1 cellular context compared by ENCODE assay signal in the genomic region with DNA sequence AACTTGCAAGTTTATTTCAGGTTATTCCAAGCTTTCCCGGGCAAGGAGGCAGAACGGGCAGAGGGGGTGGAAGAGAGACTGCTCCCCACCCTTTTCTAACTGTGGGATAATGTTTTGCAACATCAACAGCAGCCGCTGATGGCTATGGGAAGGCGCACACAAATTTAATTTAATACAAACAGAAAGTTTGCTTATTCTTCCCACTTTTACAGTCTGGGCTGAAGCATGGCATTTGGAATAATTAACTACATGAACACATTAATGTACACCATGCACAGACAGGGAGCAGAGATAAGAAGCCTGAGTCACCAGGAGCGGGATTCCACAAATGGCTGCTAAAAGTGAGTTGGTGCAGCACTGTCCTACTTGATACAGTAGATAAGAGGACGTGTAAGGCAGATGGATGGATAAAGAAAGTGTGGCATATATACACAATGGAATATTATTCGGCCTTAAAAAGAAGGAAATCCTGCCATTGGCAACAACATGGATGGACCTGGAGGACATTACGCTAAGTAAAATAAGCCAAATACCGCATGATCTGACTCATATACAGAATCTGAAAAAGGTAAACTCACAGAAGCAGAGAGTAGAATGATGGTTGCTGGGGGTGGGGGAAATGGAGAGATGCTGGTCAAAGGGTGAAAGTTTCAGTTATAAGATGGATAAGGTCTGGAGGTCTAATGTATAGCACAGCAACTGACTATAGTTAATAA.
TF ChIP-seq lines count a peak whose summit lies in the region.

No MANE protein-coding gene starts in this region.

TF ChIP-seq in A549, 52 proteins besides CTCF, POLR2A, EP300 and RAD21 (continued from another document):
- TF ChIP-seq, protein P1, sequence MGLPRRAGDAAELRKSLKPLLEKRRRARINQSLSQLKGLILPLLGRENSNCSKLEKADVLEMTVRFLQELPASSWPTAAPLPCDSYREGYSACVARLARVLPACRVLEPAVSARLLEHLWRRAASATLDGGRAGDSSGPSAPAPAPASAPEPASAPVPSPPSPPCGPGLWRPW (IDR thresholded peaks at IDR 0.05), result no peak
- TF ChIP-seq CEBPB (IDR thresholded peaks at IDR 0.05), result peak; percentile 46 to 90; a peak in 3 of 4 replicates
- no peak for TF ChIP-seq CBX8 (IDR thresholded peaks at IDR 0.05)
- no peak for TF ChIP-seq ZSCAN20 (CRISPR knock-in tag; IDR thresholded peaks at IDR 0.05)
- TF ChIP-seq, protein P2, sequence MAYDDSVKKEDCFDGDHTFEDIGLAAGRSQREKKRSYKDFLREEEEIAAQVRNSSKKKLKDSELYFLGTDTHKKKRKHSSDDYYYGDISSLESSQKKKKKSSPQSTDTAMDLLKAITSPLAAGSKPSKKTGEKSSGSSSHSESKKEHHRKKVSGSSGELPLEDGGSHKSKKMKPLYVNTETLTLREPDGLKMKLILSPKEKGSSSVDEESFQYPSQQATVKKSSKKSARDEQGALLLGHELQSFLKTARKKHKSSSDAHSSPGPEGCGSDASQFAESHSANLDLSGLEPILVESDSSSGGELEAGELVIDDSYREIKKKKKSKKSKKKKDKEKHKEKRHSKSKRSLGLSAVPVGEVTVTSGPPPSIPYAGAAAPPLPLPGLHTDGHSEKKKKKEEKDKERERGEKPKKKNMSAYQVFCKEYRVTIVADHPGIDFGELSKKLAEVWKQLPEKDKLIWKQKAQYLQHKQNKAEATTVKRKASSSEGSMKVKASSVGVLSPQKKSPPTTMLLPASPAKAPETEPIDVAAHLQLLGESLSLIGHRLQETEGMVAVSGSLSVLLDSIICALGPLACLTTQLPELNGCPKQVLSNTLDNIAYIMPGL (CRISPR knock-in tag; IDR thresholded peaks at IDR 0.05; ENCODE audit: borderline replicate concordance), result no peak
- TF ChIP-seq, protein P3, sequence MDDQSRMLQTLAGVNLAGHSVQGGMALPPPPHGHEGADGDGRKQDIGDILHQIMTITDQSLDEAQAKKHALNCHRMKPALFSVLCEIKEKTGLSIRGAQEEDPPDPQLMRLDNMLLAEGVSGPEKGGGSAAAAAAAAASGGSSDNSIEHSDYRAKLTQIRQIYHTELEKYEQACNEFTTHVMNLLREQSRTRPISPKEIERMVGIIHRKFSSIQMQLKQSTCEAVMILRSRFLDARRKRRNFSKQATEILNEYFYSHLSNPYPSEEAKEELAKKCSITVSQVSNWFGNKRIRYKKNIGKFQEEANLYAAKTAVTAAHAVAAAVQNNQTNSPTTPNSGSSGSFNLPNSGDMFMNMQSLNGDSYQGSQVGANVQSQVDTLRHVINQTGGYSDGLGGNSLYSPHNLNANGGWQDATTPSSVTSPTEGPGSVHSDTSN (IDR thresholded peaks at IDR 0.05), result no peak
- TF ChIP-seq, protein P4, sequence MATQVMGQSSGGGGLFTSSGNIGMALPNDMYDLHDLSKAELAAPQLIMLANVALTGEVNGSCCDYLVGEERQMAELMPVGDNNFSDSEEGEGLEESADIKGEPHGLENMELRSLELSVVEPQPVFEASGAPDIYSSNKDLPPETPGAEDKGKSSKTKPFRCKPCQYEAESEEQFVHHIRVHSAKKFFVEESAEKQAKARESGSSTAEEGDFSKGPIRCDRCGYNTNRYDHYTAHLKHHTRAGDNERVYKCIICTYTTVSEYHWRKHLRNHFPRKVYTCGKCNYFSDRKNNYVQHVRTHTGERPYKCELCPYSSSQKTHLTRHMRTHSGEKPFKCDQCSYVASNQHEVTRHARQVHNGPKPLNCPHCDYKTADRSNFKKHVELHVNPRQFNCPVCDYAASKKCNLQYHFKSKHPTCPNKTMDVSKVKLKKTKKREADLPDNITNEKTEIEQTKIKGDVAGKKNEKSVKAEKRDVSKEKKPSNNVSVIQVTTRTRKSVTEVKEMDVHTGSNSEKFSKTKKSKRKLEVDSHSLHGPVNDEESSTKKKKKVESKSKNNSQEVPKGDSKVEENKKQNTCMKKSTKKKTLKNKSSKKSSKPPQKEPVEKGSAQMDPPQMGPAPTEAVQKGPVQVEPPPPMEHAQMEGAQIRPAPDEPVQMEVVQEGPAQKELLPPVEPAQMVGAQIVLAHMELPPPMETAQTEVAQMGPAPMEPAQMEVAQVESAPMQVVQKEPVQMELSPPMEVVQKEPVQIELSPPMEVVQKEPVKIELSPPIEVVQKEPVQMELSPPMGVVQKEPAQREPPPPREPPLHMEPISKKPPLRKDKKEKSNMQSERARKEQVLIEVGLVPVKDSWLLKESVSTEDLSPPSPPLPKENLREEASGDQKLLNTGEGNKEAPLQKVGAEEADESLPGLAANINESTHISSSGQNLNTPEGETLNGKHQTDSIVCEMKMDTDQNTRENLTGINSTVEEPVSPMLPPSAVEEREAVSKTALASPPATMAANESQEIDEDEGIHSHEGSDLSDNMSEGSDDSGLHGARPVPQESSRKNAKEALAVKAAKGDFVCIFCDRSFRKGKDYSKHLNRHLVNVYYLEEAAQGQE (IDR thresholded peaks at IDR 0.05), result no peak
- TF ChIP-seq ESRRA (IDR thresholded peaks at IDR 0.05; ENCODE audit: borderline replicate concordance, low read length), result no peak
- no peak for TF ChIP-seq NR3C1 (IDR thresholded peaks at IDR 0.05)
- TF ChIP-seq, protein P5, sequence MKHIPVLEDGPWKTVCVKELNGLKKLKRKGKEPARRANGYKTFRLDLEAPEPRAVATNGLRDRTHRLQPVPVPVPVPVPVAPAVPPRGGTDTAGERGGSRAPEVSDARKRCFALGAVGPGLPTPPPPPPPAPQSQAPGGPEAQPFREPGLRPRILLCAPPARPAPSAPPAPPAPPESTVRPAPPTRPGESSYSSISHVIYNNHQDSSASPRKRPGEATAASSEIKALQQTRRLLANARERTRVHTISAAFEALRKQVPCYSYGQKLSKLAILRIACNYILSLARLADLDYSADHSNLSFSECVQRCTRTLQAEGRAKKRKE (CRISPR knock-in tag; IDR thresholded peaks at IDR 0.05; ENCODE audit: low read depth), result no peak
- TF ChIP-seq SMC3 (IDR thresholded peaks at IDR 0.05), result no peak
- no peak for TF ChIP-seq FOSL2 (IDR thresholded peaks at IDR 0.05)
- TF ChIP-seq FOSL2 (CRISPR knock-in tag; IDR thresholded peaks at IDR 0.05), result peak; percentile 57
- TF ChIP-seq CHD4 (IDR thresholded peaks at IDR 0.05; ENCODE audit: borderline replicate concordance), result no peak
- TF ChIP-seq MYC (IDR thresholded peaks at IDR 0.05; ENCODE audit: borderline replicate concordance, low read length), result no peak
- TF ChIP-seq, protein P6, sequence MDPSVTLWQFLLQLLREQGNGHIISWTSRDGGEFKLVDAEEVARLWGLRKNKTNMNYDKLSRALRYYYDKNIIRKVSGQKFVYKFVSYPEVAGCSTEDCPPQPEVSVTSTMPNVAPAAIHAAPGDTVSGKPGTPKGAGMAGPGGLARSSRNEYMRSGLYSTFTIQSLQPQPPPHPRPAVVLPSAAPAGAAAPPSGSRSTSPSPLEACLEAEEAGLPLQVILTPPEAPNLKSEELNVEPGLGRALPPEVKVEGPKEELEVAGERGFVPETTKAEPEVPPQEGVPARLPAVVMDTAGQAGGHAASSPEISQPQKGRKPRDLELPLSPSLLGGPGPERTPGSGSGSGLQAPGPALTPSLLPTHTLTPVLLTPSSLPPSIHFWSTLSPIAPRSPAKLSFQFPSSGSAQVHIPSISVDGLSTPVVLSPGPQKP (IDR thresholded peaks at IDR 0.05; ENCODE audit: low read depth, low read length), result no peak
- no peak for TF ChIP-seq CHD2 (IDR thresholded peaks at IDR 0.05; ENCODE audit: low read length, partially characterized antibody)
- no peak for TF ChIP-seq HEYL (CRISPR knock-in tag; IDR thresholded peaks at IDR 0.05)
- TF ChIP-seq SREBF2 (IDR thresholded peaks at IDR 0.05), result no peak
- no peak for TF ChIP-seq ZNF302 (CRISPR knock-in tag; IDR thresholded peaks at IDR 0.05)
- TF ChIP-seq HOXB5 (CRISPR knock-in tag; IDR thresholded peaks at IDR 0.05), result no peak
- TF ChIP-seq, protein P7, sequence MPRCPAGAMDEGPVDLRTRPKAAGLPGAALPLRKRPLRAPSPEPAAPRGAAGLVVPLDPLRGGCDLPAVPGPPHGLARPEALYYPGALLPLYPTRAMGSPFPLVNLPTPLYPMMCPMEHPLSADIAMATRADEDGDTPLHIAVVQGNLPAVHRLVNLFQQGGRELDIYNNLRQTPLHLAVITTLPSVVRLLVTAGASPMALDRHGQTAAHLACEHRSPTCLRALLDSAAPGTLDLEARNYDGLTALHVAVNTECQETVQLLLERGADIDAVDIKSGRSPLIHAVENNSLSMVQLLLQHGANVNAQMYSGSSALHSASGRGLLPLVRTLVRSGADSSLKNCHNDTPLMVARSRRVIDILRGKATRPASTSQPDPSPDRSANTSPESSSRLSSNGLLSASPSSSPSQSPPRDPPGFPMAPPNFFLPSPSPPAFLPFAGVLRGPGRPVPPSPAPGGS (IDR thresholded peaks at IDR 0.05), result no peak
